Comparison of ENCODE assay signal across 15 cellular contexts in genomic region chr11:27444801-27445215, GRCh38. TPM values are rescaled to one million over a fixed set of nuclear protein-coding genes. Genes with fewer than 3 reads are reported as not detected.
DNase-seq lines count a peak whose midpoint lies in the region; ATAC-seq, FAIRE-seq and TF ChIP-seq lines count a peak whose summit lies in the region.
"Had no signal": no experiment of that assay in that cellular context is flagged by ENCODE, and none has a peak within 500 bp of the region (broad histone marks: within the 10 kb centered on the region; RNA-seq: fewer than 3 reads in every experiment).

No MANE protein-coding gene starts in this region.

- peak overlapping the region in 1 of 4 experiments; percentile 48; a peak in 2 of 8 replicates for H3K4me3 ChIP-seq in H1 (ENCODE audit: extremely low read depth in 1 of 4, insufficient read depth in 2 of 4, low read depth in 3 of 4, low read length in 4 of 4)
- no peak overlapping the region for H3K4me3 ChIP-seq in neuronal stem cell (ENCODE audit: low read length in 2 of 2)
- H3K4me3 ChIP-seq: GM23248, upper lobe of right lung had no signal

- no peak overlapping the region for H4K5ac ChIP-seq in H1 (ENCODE audit: insufficient read length, low read depth, low read length)

- TF ChIP-seq EP300 in H1 (IDR thresholded peaks at IDR 0.05; ENCODE audit: borderline replicate concordance in 1 of 2, low read depth in 2 of 2, low read length in 2 of 2), result no peak

- no peak overlapping the region for H3K14ac ChIP-seq in H1 (ENCODE audit: insufficient read length)
- H3K14ac ChIP-seq in neuronal stem cell (ENCODE audit: low read length), result no peak overlapping the region

- H3K36me3 Mint-ChIP-seq in natural killer cell treated with Interleukin-12 subunit alpha and Interleukin-12 subunit beta and Interleukin-15 and Interleukin-18, amount 100 ng/mL, for 72 hours, result no peaks in the 10 kb centered on the region
- H3K36me3 Mint-ChIP-seq: activated CD4-positive, alpha-beta memory T cell treated with anti-CD3 and anti-CD28 coated beads for 36 hours; activated naive CD4-positive, alpha-beta T cell treated with anti-CD3 and anti-CD28 coated beads, Interleukin-2, amount 10 ng/mL, durations not matched to agents 7 days and 5 days had no signal

- H3K9me3 ChIP-seq in H1 (ENCODE audit: insufficient read depth in 2 of 2, low read depth in 1 of 2, low read length in 1 of 2) (no peaks in the 10 kb centered on the region), neuronal stem cell (replicated peaks in 1 of 2; ENCODE audit: control insufficient read depth in 2 of 2, insufficient read depth in 1 of 2, low read depth in 1 of 2, low read length in 2 of 2) (peaks cover 0 to 2% of the 10 kb centered on the region in 2 donors)
- H3K9me3 ChIP-seq: upper lobe of right lung had no signal

- H3K4me3 Mint-ChIP-seq in natural killer cell treated with Interleukin-12 subunit alpha and Interleukin-12 subunit beta and Interleukin-15 and Interleukin-18, amount 100 ng/mL, for 72 hours, result no peak overlapping the region
- H3K4me3 Mint-ChIP-seq: activated CD4-positive, alpha-beta memory T cell treated with anti-CD3 and anti-CD28 coated beads for 36 hours; activated naive CD4-positive, alpha-beta T cell treated with anti-CD3 and anti-CD28 coated beads, Interleukin-2, amount 10 ng/mL, durations not matched to agents 7 days and 5 days; T-helper 1 cell treated with Interleukin-12 subunit alpha and Interleukin-12 subunit beta and Interleukin-4 antibody, amounts not matched to agents 30 μg/mL and 1 μg/mL, for 36 hours had no signal

- H2BK120ac ChIP-seq in H1 (replicated peaks; ENCODE audit: low read depth, low read length) (no peak overlapping the region), neuronal stem cell (ENCODE audit: low read depth, low read length) (no peak overlapping the region)

- H3K27ac Mint-ChIP-seq in natural killer cell treated with Interleukin-12 subunit alpha and Interleukin-12 subunit beta and Interleukin-15 and Interleukin-18, amount 100 ng/mL, for 72 hours, result no peak overlapping the region
- H3K27ac Mint-ChIP-seq: activated CD4-positive, alpha-beta memory T cell treated with anti-CD3 and anti-CD28 coated beads for 36 hours; activated naive CD4-positive, alpha-beta T cell treated with anti-CD3 and anti-CD28 coated beads, Interleukin-2, amount 10 ng/mL, durations not matched to agents 7 days and 5 days; T-helper 1 cell treated with Interleukin-12 subunit alpha and Interleukin-12 subunit beta and Interleukin-4 antibody, amounts not matched to agents 30 μg/mL and 1 μg/mL, for 36 hours had no signal

- peaks cover 22 to 70% of the 10 kb centered on the region in 2 experiments for H3K79me2 ChIP-seq in H1 (ENCODE audit: control insufficient read depth in 1 of 2, insufficient read depth in 2 of 2, low read length in 2 of 2)

- no peak overlapping the region for H3K27ac ChIP-seq in H1 (ENCODE audit: low read depth, low read length)
- peak overlapping the region; percentile 99 for H3K27ac ChIP-seq in neuronal stem cell (replicated peaks; ENCODE audit: low read length)
- H3K27ac ChIP-seq: C4-2B, GM23248, upper lobe of right lung had no signal

- H4K8ac ChIP-seq in H1 (ENCODE audit: extremely low read depth, insufficient read depth, low read length) (no peak overlapping the region), neuronal stem cell (ENCODE audit: low read depth, low read length) (no peak overlapping the region)

- no peak for TF ChIP-seq RAD21 in H1 (IDR thresholded peaks at IDR 0.05 in 1 of 2, conservative IDR thresholded peaks at IDR 0.05 in 1 of 2; ENCODE audit: low read depth in 2 of 2, low read length in 2 of 2)

- POLR2A ChIA-PET in H1 (lab: Charles Lee; ENCODE audit: partially characterized antibody), result interaction anchor here (0.7 to 4.2 kb wide), 10 partner anchors 9 to 97 kb away, joined by 3 to 23 read pairs (median 4); partner anchors contain the start of genes CCDC34 and LGR4

- no peak overlapping the region for H2AFZ ChIP-seq in H1 (ENCODE audit: low read length)
- H2AFZ ChIP-seq in neuronal stem cell (ENCODE audit: low read length), result no peak overlapping the region
- H2AFZ ChIP-seq: GM23248 had no signal

- CTCF ChIA-PET in H1 (lab: Charles Lee; ENCODE audit: partially characterized antibody), result interaction anchor here (0.7 to 2.3 kb wide), 12 partner anchors 10 to 287 kb away, joined by 3 to 8 read pairs (median 4); no protein-coding TSS in a partner anchor

- H3K9ac ChIP-seq in H1 (replicated peaks in 1 of 4; ENCODE audit: extremely low read depth in 1 of 4, low read depth in 3 of 4, low read length in 3 of 4) (no peak overlapping the region), neuronal stem cell (ENCODE audit: low read depth, low read length, poor library complexity) (no peak overlapping the region)
- H3K9ac ChIP-seq: GM23248 had no signal

- H4K91ac ChIP-seq in H1 (replicated peaks; ENCODE audit: insufficient read length, low read length), result no peak overlapping the region
- H4K91ac ChIP-seq in neuronal stem cell (ENCODE audit: low read depth, low read length, poor library complexity), result no peak overlapping the region

- no peaks in the 10 kb centered on the region for H3K23me2 ChIP-seq in H1 (ENCODE audit: low read depth, low read length)

- H3K4ac ChIP-seq in H1 (replicated peaks; ENCODE audit: insufficient read length, low read depth, low read length) (no peak overlapping the region), neuronal stem cell (ENCODE audit: low read length) (no peak overlapping the region)

- WGBS in H1 (ENCODE audit: extremely low coverage in 1 of 2, insufficient coverage in 1 of 2, insufficient read length in 1 of 2, insufficient replicate concordance in 2 of 2, low coverage in 1 of 2, low lambda C conversion rate in 2 of 2, missing lambda C conversion rate in 1 of 2), 2 experiments, result 4% methylated on average over 2 of the region's 2 CpGs; no CpG with 5 or more reads in 1 of the 2 experiments
- no CpG with 5 or more reads among the region's 2 CpGs for WGBS in neuronal stem cell (ENCODE audit: extremely low coverage in 2 of 2, insufficient read length in 2 of 2, insufficient replicate concordance in 1 of 2), 2 donors

- H3K4me1 ChIP-seq in H1 (replicated peaks in 1 of 4; ENCODE audit: control insufficient read depth in 3 of 4, insufficient read depth in 4 of 4, low read length in 3 of 4) (peaks cover 14 to 35% (median 26%) of the 10 kb centered on the region in 4 experiments; a peak in 6 of 7 replicates), neuronal stem cell (ENCODE audit: control insufficient read depth in 2 of 2, insufficient read depth in 1 of 2, low read depth in 1 of 2, low read length in 2 of 2) (peaks cover 23 to 28% of the 10 kb centered on the region in 2 donors)
- H3K4me1 ChIP-seq: upper lobe of right lung had no signal

- peak; percentile 99 for FAIRE-seq in H1 (lab: Jason Lieb, UNC)

- no peak for TF ChIP-seq POLR2A in H1 (IDR thresholded peaks at IDR 0.05; ENCODE audit: control extremely low read depth in 1 of 2, low read depth in 2 of 2, low read length in 2 of 2)

- H3K9me3 Mint-ChIP-seq in natural killer cell treated with Interleukin-12 subunit alpha and Interleukin-12 subunit beta and Interleukin-15 and Interleukin-18, amount 100 ng/mL, for 72 hours, result peaks cover 5% of the 10 kb centered on the region
- H3K9me3 Mint-ChIP-seq: activated CD4-positive, alpha-beta memory T cell treated with anti-CD3 and anti-CD28 coated beads for 36 hours; activated naive CD4-positive, alpha-beta T cell treated with anti-CD3 and anti-CD28 coated beads, Interleukin-2, amount 10 ng/mL, durations not matched to agents 7 days and 5 days; T-helper 1 cell treated with Interleukin-12 subunit alpha and Interleukin-12 subunit beta and Interleukin-4 antibody, amounts not matched to agents 30 μg/mL and 1 μg/mL, for 36 hours had no signal

- no peak overlapping the region for H3K56ac ChIP-seq in H1 (replicated peaks; ENCODE audit: insufficient read length, low read depth, low read length)

- H3K79me1 ChIP-seq in H1 (ENCODE audit: low read depth, low read length), result 0 out of 2 replicates have a peak, but pooled peaks cover 5% of the 10 kb centered on the region
- no peaks in the 10 kb centered on the region for H3K79me1 ChIP-seq in neuronal stem cell (ENCODE audit: low read depth, low read length)

- H3K4me2 ChIP-seq in H1 (ENCODE audit: insufficient read depth in 1 of 2, low read depth in 2 of 2, low read length in 2 of 2) (peak overlapping the region; percentile 52 to 61), neuronal stem cell (ENCODE audit: insufficient read depth, low read length, poor library complexity, severe bottlenecking) (peak overlapping the region; percentile 48)

- peaks cover 0 to 4% (median 1%) of the 10 kb centered on the region in 4 experiments; a peak in 2 of 8 replicates for H3K36me3 ChIP-seq in H1 (ENCODE audit: control insufficient read depth in 2 of 4, insufficient read depth in 4 of 4, low read length in 3 of 4)
- peaks cover 2 to 7% of the 10 kb centered on the region in 2 donors for H3K36me3 ChIP-seq in neuronal stem cell (replicated peaks in 1 of 2; ENCODE audit: control insufficient read depth in 2 of 2, insufficient read depth in 2 of 2, low read length in 2 of 2)
- H3K36me3 ChIP-seq: upper lobe of right lung had no signal

- H2BK12ac ChIP-seq in H1 (ENCODE audit: low read depth, low read length) (no peak overlapping the region), neuronal stem cell (ENCODE audit: low read length) (no peak overlapping the region)

- no peak overlapping the region; the same call in 1 of the 2 replicates for H2BK5ac ChIP-seq in H1 (ENCODE audit: low read depth, low read length)
- H2BK5ac ChIP-seq in neuronal stem cell (ENCODE audit: low read length), result no peak overlapping the region

- no peak for TF ChIP-seq CTCF in H1 (IDR thresholded peaks at IDR 0.05; ENCODE audit: control extremely low read depth in 1 of 3, insufficient read depth in 1 of 3, low read depth in 1 of 3, low read length in 3 of 3)

- DNase-seq in NCI-H2227 (lab: John Stamatoyannopoulos, UW; ENCODE audit: unreplicated experiment), result peak; percentile 82
- peak in 1 of 2 experiments; percentile 82 for DNase-seq in H1 (ENCODE audit: low read depth in 1 of 2, low spot score in 2 of 2)
- peak; percentile 81 for DNase-seq in neuronal stem cell (ENCODE audit: low spot score)
- no peak for DNase-seq in medulla oblongata (ENCODE audit: extremely low spot score)
- no peak for DNase-seq in AG20443 (ENCODE audit: low spot score)
- DNase-seq in natural killer cell treated with Interleukin-12 subunit alpha and Interleukin-12 subunit beta and Interleukin-15 and Interleukin-18, amount 100 ng/mL, for 72 hours (ENCODE audit: low spot score), result no peak
- no peak for DNase-seq in glomerular visceral epithelial cell (ENCODE audit: extremely low spot score)
- DNase-seq: activated CD4-positive, alpha-beta memory T cell treated with anti-CD3 and anti-CD28 coated beads for 36 hours; activated naive CD4-positive, alpha-beta T cell treated with anti-CD3 and anti-CD28 coated beads, Interleukin-2, amount 10 ng/mL, durations not matched to agents 7 days and 5 days; GM23248; mammary epithelial cell; upper lobe of right lung had no signal

- H2BK20ac ChIP-seq in H1 (ENCODE audit: low read length), result no peak overlapping the region

- H2AK5ac ChIP-seq in H1 (ENCODE audit: low read depth, low read length) (no peak overlapping the region), neuronal stem cell (ENCODE audit: low read depth, low read length) (no peak overlapping the region)

- peak; percentile 48 for ATAC-seq in HG02870 (IDR thresholded peaks at IDR 0.05; ENCODE audit: unreplicated experiment)
- ATAC-seq in natural killer cell treated with Interleukin-12 subunit alpha and Interleukin-12 subunit beta and Interleukin-15 and Interleukin-18, amount 100 ng/mL, for 72 hours, result no peak
- ATAC-seq: upper lobe of right lung had no signal

- H2BK15ac ChIP-seq in H1 (ENCODE audit: low read length) (no peak overlapping the region), neuronal stem cell (ENCODE audit: low read length) (no peak overlapping the region)

- H4K20me1 ChIP-seq in H1 (replicated peaks in 1 of 2; ENCODE audit: control insufficient read depth in 1 of 2, insufficient read depth in 2 of 2, low read length in 2 of 2), result no peaks in the 10 kb centered on the region

- no peak overlapping the region for H3K23ac ChIP-seq in H1 (ENCODE audit: insufficient read length)
- H3K23ac ChIP-seq in neuronal stem cell (ENCODE audit: low read depth, low read length, poor library complexity), result no peak overlapping the region

- H3K4me1 Mint-ChIP-seq in natural killer cell treated with Interleukin-12 subunit alpha and Interleukin-12 subunit beta and Interleukin-15 and Interleukin-18, amount 100 ng/mL, for 72 hours (ENCODE audit: low read depth in 2 of 2), result no peaks in the 10 kb centered on the region
- H3K4me1 Mint-ChIP-seq: activated naive CD4-positive, alpha-beta T cell treated with anti-CD3 and anti-CD28 coated beads, Interleukin-2, amount 10 ng/mL, durations not matched to agents 7 days and 5 days had no signal

- H3K27me3 ChIP-seq in H1 (replicated peaks in 1 of 4; ENCODE audit: control insufficient read depth in 3 of 4, extremely low read depth in 1 of 4, insufficient read depth in 3 of 4, low read length in 3 of 4) (no peaks in the 10 kb centered on the region), neuronal stem cell (ENCODE audit: control insufficient read depth in 3 of 3, insufficient read depth in 3 of 3, low read depth in 1 of 3, low read length in 3 of 3) (no peaks in the 10 kb centered on the region)
- H3K27me3 ChIP-seq: upper lobe of right lung had no signal

- H3K18ac ChIP-seq in H1 (ENCODE audit: extremely low read depth, low read length), result peak overlapping the region; percentile 93; the same call in 1 of the 2 replicates
- no peak overlapping the region for H3K18ac ChIP-seq in neuronal stem cell (ENCODE audit: low read length)

- H3K27me3 Mint-ChIP-seq in natural killer cell treated with Interleukin-12 subunit alpha and Interleukin-12 subunit beta and Interleukin-15 and Interleukin-18, amount 100 ng/mL, for 72 hours, result peaks cover 9 to 15% of the 10 kb centered on the region in 2 donors
- H3K27me3 Mint-ChIP-seq: activated naive CD4-positive, alpha-beta T cell treated with anti-CD3 and anti-CD28 coated beads, Interleukin-2, amount 10 ng/mL, durations not matched to agents 7 days and 5 days had no signal

RNA-seq across cellular contexts. Expression of gene LGR4, which starts 27.8 kb away (rescaled TPM):
- total RNA-seq in H1 (2021; fragmentation: NEBNext Ultra II Directional; extraction: Animal tissue kit (Norgen Biotek cat#: 25700)), result 57.6 and 61.7 TPM in 2 replicates
- 21.9 and 26.6 TPM in 2 replicates for polyA plus RNA-seq in H1 (2011; rRNA removed)
- polyA plus RNA-seq in H1 (2011; cell fraction: cytosol; rRNA removed), result 29.3 TPM
- polyA plus RNA-seq in H1 (2011; cell fraction: nucleus; rRNA removed), result 42.1 TPM
- 21.3 to 30.0 TPM (median 27.5 TPM) in 4 replicates for polyA plus RNA-seq in H1 (2012, experiment 1 of 2)
- 2.0 TPM for polyA plus RNA-seq in H1 (2012, experiment 2 of 2)
- polyA plus RNA-seq in H1 (2013, experiment 1 of 2), result 38.0 TPM
- polyA plus RNA-seq in H1 (2013, experiment 2 of 2), result 39.9 TPM
- 165 and 166 TPM in 2 replicates for polyA minus RNA-seq in H1 (2011; rRNA and poly(A)+ RNA removed)
- polyA minus RNA-seq in H1 (2011; cell fraction: cytosol; rRNA and poly(A)+ RNA removed), result 77.4 TPM
- 154 TPM for polyA minus RNA-seq in H1 (2011; cell fraction: nucleus; rRNA and poly(A)+ RNA removed)
- polyA plus RNA-seq in neuronal stem cell (2013, experiment 1 of 2), result 70.4 TPM
- 71.8 TPM for polyA plus RNA-seq in neuronal stem cell (2013, experiment 2 of 2)
- total RNA-seq in natural killer cell treated with Interleukin-12 subunit alpha and Interleukin-12 subunit beta and Interleukin-15 and Interleukin-18, amount 100 ng/mL, for 72 hours, result under 1 TPM in 1 of 2 donors, not detected in 1; 0.05 TPM

Comparison
In these comparisons a context has a peak if more than half of its experiments do, and no peak if none do; other contexts are left out.
1. DNase-seq: peak in NCI-H2227 (single experiment) and neuronal stem cell (single experiment); none in medulla oblongata (single experiment), AG20443 (single experiment), natural killer cell treated with Interleukin-12 subunit alpha and Interleukin-12 subunit beta and Interleukin-15 and Interleukin-18, amount 100 ng/mL, for 72 hours (single experiment) and glomerular visceral epithelial cell (single experiment).
2. RNA of gene LGR4, which starts 27.8 kb away (total RNA-seq): 57.6 to 61.7 TPM in H1; 0.05 TPM in natural killer cell treated with Interleukin-12 subunit alpha and Interleukin-12 subunit beta and Interleukin-15 and Interleukin-18, amount 100 ng/mL, for 72 hours; every median in the first group is over 10 times any median in the second.